Comparison of ENCODE assay signal across 9 cellular contexts in the genomic region with DNA sequence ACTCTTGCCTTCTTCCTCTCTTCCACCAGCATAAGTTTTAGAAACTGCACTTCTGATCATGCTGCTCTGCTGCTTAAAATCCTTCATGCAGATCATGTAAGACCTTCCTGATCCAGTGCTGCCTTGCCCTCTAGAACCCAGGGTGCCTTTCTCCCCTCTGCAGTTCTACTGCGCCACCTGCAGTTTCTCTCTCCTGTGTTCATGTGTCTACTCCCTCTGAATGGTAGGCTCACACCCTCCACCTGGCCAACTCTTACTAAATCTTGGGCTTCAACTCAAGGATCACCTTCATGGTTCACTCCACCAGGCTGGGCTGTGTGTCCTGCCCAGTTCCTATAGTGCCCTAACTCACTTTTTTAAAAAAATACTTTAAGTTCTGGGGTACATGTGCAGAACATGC.
DNase-seq lines count a peak whose midpoint lies in the region; ATAC-seq and TF ChIP-seq lines count a peak whose summit lies in the region.
"Had no signal": no experiment of that assay in that cellular context is flagged by ENCODE, and none has a peak within 500 bp of the region (broad histone marks: within the 10 kb centered on the region; RNA-seq: fewer than 3 reads in every experiment).

No MANE protein-coding gene starts in this region.

- peak; percentile 54 for DNase-seq in HuH-7 (ENCODE audit: low spot score)
- peak; percentile 59 for DNase-seq in activated CD8-positive, alpha-beta memory T cell treated with anti-CD3 and anti-CD28 coated beads, Interleukin-2, amount 50 U/mL, for 48 hours
- DNase-seq in mesenchymal stem cell: no peak
- DNase-seq in NCI-H128 (lab: John Stamatoyannopoulos, UW; ENCODE audit: unreplicated experiment): no peak
- DNase-seq in osteocyte (ENCODE audit: extremely low spot score, unreplicated experiment): no peak
- no peak for DNase-seq in NCI-H524 treated with DMSO at 0.1 percent for 48 hours (lab: John Stamatoyannopoulos, UW)
- DNase-seq: cerebellar nuclear complex had no signal

- H3K9me3 ChIP-seq in mesenchymal stem cell (ENCODE audit: control insufficient read depth, low read length): no peaks in the 10 kb centered on the region

- peaks cover 3% of the 10 kb centered on the region for H3K79me1 ChIP-seq in mesenchymal stem cell (replicated peaks; ENCODE audit: low read length, poor library complexity, severe bottlenecking)

- H3K9me3 Mint-ChIP-seq in osteocyte (ENCODE audit: unreplicated experiment): no peaks in the 10 kb centered on the region

- H2AK5ac ChIP-seq in mesenchymal stem cell (ENCODE audit: low read length, severe bottlenecking): peak overlapping the region; percentile 100

- no peak overlapping the region for H3K27ac Mint-ChIP-seq in osteocyte (ENCODE audit: unreplicated experiment)

- H2BK120ac ChIP-seq in mesenchymal stem cell (ENCODE audit: low read depth, low read length): no peak overlapping the region

- 100% methylated on average over 1 of the region's 1 CpG for WGBS in mesenchymal stem cell

- H3K23ac ChIP-seq in mesenchymal stem cell (ENCODE audit: low read length in 2 of 2): no peak overlapping the region

- H3K9ac ChIP-seq in mesenchymal stem cell (ENCODE audit: low read length): no peak overlapping the region

- H3K14ac ChIP-seq in mesenchymal stem cell (ENCODE audit: low read length in 2 of 2): no peak overlapping the region

- peak overlapping the region; percentile 18 to 29 for H2BK12ac ChIP-seq in mesenchymal stem cell (ENCODE audit: low read length in 2 of 2)

- no peak for TF ChIP-seq CTCF in osteocyte (IDR thresholded peaks at IDR 0.05)

- ATAC-seq in GM18502 (IDR thresholded peaks at IDR 0.05; ENCODE audit: poor library complexity, unreplicated experiment) (peak; percentile 67), HG03039 (IDR thresholded peaks at IDR 0.05; ENCODE audit: unreplicated experiment) (no peak)

- no peak overlapping the region for H3K4me3 ChIP-seq in mesenchymal stem cell (ENCODE audit: insufficient read depth in 1 of 2, low read depth in 1 of 2, low read length in 2 of 2)

- H3K36me3 Mint-ChIP-seq in osteocyte (ENCODE audit: unreplicated experiment): no peaks in the 10 kb centered on the region

- peak overlapping the region; percentile 91 for H2BK5ac ChIP-seq in mesenchymal stem cell (ENCODE audit: low read depth, low read length, poor library complexity, severe bottlenecking)

- H3K4me1 Mint-ChIP-seq in osteocyte (ENCODE audit: unreplicated experiment): peaks cover 35% of the 10 kb centered on the region

- H3K27me3 Mint-ChIP-seq in osteocyte (ENCODE audit: unreplicated experiment): no peaks in the 10 kb centered on the region

- peaks cover 14% of the 10 kb centered on the region for H3K4me1 ChIP-seq in mesenchymal stem cell (ENCODE audit: control insufficient read depth, insufficient read depth, low read depth, low read length)

- H3K4me2 ChIP-seq in mesenchymal stem cell (ENCODE audit: low read length, poor library complexity, severe bottlenecking): no peak overlapping the region

- H4K91ac ChIP-seq in mesenchymal stem cell (ENCODE audit: low read length): no peak overlapping the region

- no peak overlapping the region for H2BK15ac ChIP-seq in mesenchymal stem cell (ENCODE audit: low read depth, poor library complexity, severe bottlenecking)

- no peaks in the 10 kb centered on the region for H3K36me3 ChIP-seq in mesenchymal stem cell (ENCODE audit: control insufficient read depth in 1 of 2, insufficient read depth in 2 of 2, low read depth in 1 of 2, low read length in 2 of 2)

- no peaks in the 10 kb centered on the region for H3K27me3 ChIP-seq in mesenchymal stem cell (ENCODE audit: control insufficient read depth in 1 of 2, insufficient read depth in 1 of 2, low read length in 2 of 2)

- no peak overlapping the region for H2AFZ ChIP-seq in mesenchymal stem cell (ENCODE audit: low read depth, low read length)

- no peak overlapping the region for H3K4me3 Mint-ChIP-seq in osteocyte (ENCODE audit: unreplicated experiment)

- H3K27ac ChIP-seq in mesenchymal stem cell (ENCODE audit: low read length, poor library complexity, severe bottlenecking): peak overlapping the region; percentile 99

- no peak overlapping the region for H3K18ac ChIP-seq in mesenchymal stem cell (ENCODE audit: low read depth in 1 of 2, low read length in 2 of 2)

- H4K8ac ChIP-seq in mesenchymal stem cell (ENCODE audit: low read length): peak overlapping the region; percentile 59

- no peak overlapping the region for H3K4ac ChIP-seq in mesenchymal stem cell (ENCODE audit: low read depth in 1 of 2, low read length in 2 of 2)

Comparison
In these comparisons a context has a peak if more than half of its experiments do, and no peak if none do; other contexts are left out.
1. DNase-seq: peak in HuH-7 (single experiment) and activated CD8-positive, alpha-beta memory T cell treated with anti-CD3 and anti-CD28 coated beads, Interleukin-2, amount 50 U/mL, for 48 hours (single experiment); none in mesenchymal stem cell (single experiment), NCI-H128 (single experiment), osteocyte (single experiment) and NCI-H524 treated with DMSO at 0.1 percent for 48 hours (single experiment).